In genomic region chr4:76951333-76952033, GRCh38 we compare ENCODE assay signal across 9 cellular contexts. TPM values are rescaled to one million over a fixed set of nuclear protein-coding genes. Genes with fewer than 3 reads are reported as not detected.
DNase-seq lines count a peak whose midpoint lies in the region; ATAC-seq, FAIRE-seq and TF ChIP-seq lines count a peak whose summit lies in the region.
"Had no signal": no experiment of that assay in that cellular context is flagged by ENCODE, and none has a peak within 500 bp of the region (broad histone marks: within the 10 kb centered on the region; RNA-seq: fewer than 3 reads in every experiment).

No MANE protein-coding gene starts in this region.

- intact Hi-C loops in Caco-2 (cut with micrococcal nuclease; ENCODE audit: unreplicated experiment) (no loop called here), OCI-LY7 (cut with micrococcal nuclease; ENCODE audit: unreplicated experiment) (loop anchor here (2.0 to 5.0 kb wide), 2 partner anchors 93 to 251 kb away; no protein-coding TSS in a partner anchor)

- H3K27me3 Mint-ChIP-seq in Caco-2 (ENCODE audit: insufficient read depth, unreplicated experiment) = no peaks in the 10 kb centered on the region

- peaks cover 13% of the 10 kb centered on the region for H3K4me1 Mint-ChIP-seq in Caco-2 (ENCODE audit: low read depth, unreplicated experiment)

- H3K79me2 ChIP-seq in OCI-LY7 (ENCODE audit: insufficient read depth, low read depth, low read length) = no peaks in the 10 kb centered on the region; the same call in 1 of the 2 replicates
- peaks cover 97% of the 10 kb centered on the region for H3K79me2 ChIP-seq in osteoblast (ENCODE audit: insufficient read depth, low read length)

- no peaks in the 10 kb centered on the region for H4K20me1 ChIP-seq in OCI-LY7 (ENCODE audit: insufficient read depth, low read length)
- peaks cover 64% of the 10 kb centered on the region for H4K20me1 ChIP-seq in osteoblast (ENCODE audit: insufficient read depth, low read length)

- H2AFZ ChIP-seq in OCI-LY7 (ENCODE audit: low read length) (peak overlapping the region; percentile 78; the same call in 1 of the 2 replicates), osteoblast (ENCODE audit: low read length) (no peak overlapping the region)

- H3K36me3 Mint-ChIP-seq in Caco-2 (ENCODE audit: insufficient read depth, unreplicated experiment) = peaks cover 39% of the 10 kb centered on the region

- POLR2A ChIA-PET in Caco-2 (lab: Charles Lee) (no interaction called here), OCI-LY7 (lab: Charles Lee) (interaction anchor here (0.5 to 1.8 kb wide), 5 partner anchors 16 to 126 kb away, joined by 3 to 4 read pairs (median 3); no protein-coding TSS in a partner anchor)

- CTCF ChIA-PET in Caco-2 (lab: Charles Lee) = no interaction called here
- CTCF ChIA-PET in OCI-LY7 (lab: Charles Lee; ENCODE audit: unreplicated experiment) = no interaction called here

- peak; percentile 15 for FAIRE-seq in endometrium (lab: Jason Lieb, UNC)
- FAIRE-seq: TTC549 had no signal

- peak overlapping the region; percentile 100 for H3K4me3 Mint-ChIP-seq in Caco-2 (ENCODE audit: unreplicated experiment)

- peak overlapping the region; percentile 69 for H3K4me2 ChIP-seq in OCI-LY7 (ENCODE audit: low read length)
- peak overlapping the region; percentile 96 for H3K4me2 ChIP-seq in osteoblast (ENCODE audit: insufficient read depth, low read length)

- DNase-seq in Caco-2 = no peak
- no peak for DNase-seq in OCI-LY7 (ENCODE audit: low spot score)
- peak; percentile 63 for DNase-seq in osteoblast (ENCODE audit: insufficient read length, low spot score, missing footprints)
- DNase-seq in HUDEP-2 (lab: John Stamatoyannopoulos, UW; ENCODE audit: unreplicated experiment in 76 of 76) = no peak
- no peak for DNase-seq in NCI-H1092 (lab: John Stamatoyannopoulos, UW)

- no peak for ATAC-seq in HG03097 (IDR thresholded peaks at IDR 0.05; ENCODE audit: low FRiP score, unreplicated experiment)
- ATAC-seq in GM21390 (IDR thresholded peaks at IDR 0.05; ENCODE audit: unreplicated experiment) = no peak

- peaks cover 7% of the 10 kb centered on the region for H3K4me1 ChIP-seq in Caco-2
- peaks cover 8% of the 10 kb centered on the region for H3K4me1 ChIP-seq in OCI-LY7 (ENCODE audit: insufficient read depth, low read length, poor library complexity, severe bottlenecking)
- peaks cover 56% of the 10 kb centered on the region for H3K4me1 ChIP-seq in osteoblast (ENCODE audit: insufficient read depth, low read length)

- H3K27ac Mint-ChIP-seq in Caco-2 (ENCODE audit: unreplicated experiment) = peak overlapping the region; percentile 97

- no peak overlapping the region for H3K27ac ChIP-seq in OCI-LY7 (ENCODE audit: low read depth, low read length, poor library complexity, severe bottlenecking)
- H3K27ac ChIP-seq in osteoblast (ENCODE audit: low read depth, low read length) = peak overlapping the region; percentile 87

- no peaks in the 10 kb centered on the region for H3K9me3 Mint-ChIP-seq in Caco-2 (ENCODE audit: unreplicated experiment)

- H3K9me3 ChIP-seq in Caco-2 = no peaks in the 10 kb centered on the region
- no peaks in the 10 kb centered on the region for H3K9me3 ChIP-seq in OCI-LY7 (ENCODE audit: low read length)
- H3K9me3 ChIP-seq in osteoblast (ENCODE audit: low read depth, low read length) = no peaks in the 10 kb centered on the region

- TSS peak; percentile 21 for BruUV-seq in Caco-2 (replicated peaks; lab: Mats Ljungman, UMichigan)
- no TSS peak for BruUV-seq in OCI-LY7 (replicated peaks; lab: Mats Ljungman, UMichigan)

- no peak for TF ChIP-seq CTCF in Caco-2 (IDR thresholded peaks at IDR 0.05; ENCODE audit: insufficient read depth in 1 of 2, low read depth in 1 of 2, low read length in 1 of 2, severe bottlenecking in 1 of 2, unreplicated experiment in 1 of 2)
- TF ChIP-seq CTCF in OCI-LY7 (conservative IDR thresholded peaks at IDR 0.05; ENCODE audit: low read length) = no peak
- no peak for TF ChIP-seq CTCF in osteoblast (IDR thresholded peaks at IDR 0.05; ENCODE audit: extremely low read depth, low read depth, low read length)

- no peaks in the 10 kb centered on the region for H3K9me2 ChIP-seq in OCI-LY7 (ENCODE audit: insufficient read depth, low read length)

- no peaks in the 10 kb centered on the region for H3K36me3 ChIP-seq in Caco-2 (ENCODE audit: control insufficient read depth, insufficient read depth, low read length)
- H3K36me3 ChIP-seq in OCI-LY7 (ENCODE audit: insufficient read depth, low read length) = no peaks in the 10 kb centered on the region
- H3K36me3 ChIP-seq in osteoblast (ENCODE audit: insufficient read depth, low read length) = peaks cover 17% of the 10 kb centered on the region

- H3K27me3 ChIP-seq in Caco-2 (replicated peaks; ENCODE audit: control insufficient read depth, insufficient read depth, low read length) (no peaks in the 10 kb centered on the region), osteoblast (ENCODE audit: insufficient read depth, low read length) (no peaks in the 10 kb centered on the region)

- peak overlapping the region; percentile 94 for H3K4me3 ChIP-seq in Caco-2 (ENCODE audit: low read depth, low read length)
- H3K4me3 ChIP-seq in OCI-LY7 (ENCODE audit: low read depth, low read length, poor library complexity, severe bottlenecking) = peak overlapping the region; percentile 73
- H3K4me3 ChIP-seq in osteoblast (ENCODE audit: insufficient read depth, low read length) = peak overlapping the region; percentile 99

RNA-seq across cellular contexts. Expression of gene SEPTIN11, which starts 1.9 kb away (rescaled TPM):
- 119 and 127 TPM in 2 replicates for total RNA-seq in Caco-2 (2022)
- total RNA-seq in OCI-LY7 (2014; rRNA removed; shearing (Covaris generic)) = 16.5 and 23.5 TPM in 2 replicates
- total RNA-seq in OCI-LY7 (2022) = 33.9 and 43.2 TPM in 2 replicates
- 456 and 473 TPM in 2 replicates for total RNA-seq in osteoblast

RNA-seq across cellular contexts. Expression of gene SOWAHB, which starts 53.5 kb away (rescaled TPM):
- 6.3 and 7.4 TPM in 2 replicates for total RNA-seq in Caco-2 (2022)
- total RNA-seq in OCI-LY7 (2014; rRNA removed; shearing (Covaris generic)) = 0.08 TPM in 1 of 2 replicates, not detected in the other
- total RNA-seq in OCI-LY7 (2022) = not detected in 2 replicates
- total RNA-seq in osteoblast = under 0.01 TPM in 2 replicates
